In genomic region chr20:8213270-8213669, GRCh38 we compare ENCODE assay signal across 17 cellular contexts.
DNase-seq lines count a peak whose midpoint lies in the region; ATAC-seq and TF ChIP-seq lines count a peak whose summit lies in the region.
"Had no signal": no experiment of that assay in that cellular context is flagged by ENCODE, and none has a peak within 500 bp of the region (broad histone marks: within the 10 kb centered on the region; RNA-seq: fewer than 3 reads in every experiment).

No MANE protein-coding gene starts in this region.

- peak overlapping the region; percentile 68 for H3K4me2 ChIP-seq in DND-41 (ENCODE audit: insufficient read depth, low read length)

- H3K9me3 ChIP-seq in DND-41 (ENCODE audit: insufficient read depth, low read length, severe bottlenecking), result no peaks in the 10 kb centered on the region

- ATAC-seq in DND-41 (ENCODE audit: insufficient read depth, low read depth) (peak; percentile 22; the same call in 2 of the 3 replicates), natural killer cell (no peak)
- ATAC-seq in activated T-helper 17 cell treated with anti-CD3 and anti-CD28 coated beads, Interleukin-2, amount 50 U/mL, for 72 hours (replicated peaks), result no peak
- ATAC-seq: PC-3 had no signal

- H3K27ac ChIP-seq in DND-41 (ENCODE audit: low read length), result peak overlapping the region; percentile 84
- H3K27ac ChIP-seq: 22Rv1, SK-N-MC had no signal

- no peaks in the 10 kb centered on the region; the same call in 1 of the 2 replicates for H4K20me1 ChIP-seq in DND-41 (ENCODE audit: insufficient read depth, low read length)

- H3K4me1 Mint-ChIP-seq in T-helper 1 cell treated with Interleukin-12 subunit alpha and Interleukin-12 subunit beta and Interleukin-4 antibody, amounts not matched to agents 30 μg/mL and 1 μg/mL, for 36 hours (ENCODE audit: low read depth), result peaks cover 47% of the 10 kb centered on the region
- peaks cover 35% of the 10 kb centered on the region for H3K4me1 Mint-ChIP-seq in activated T-helper 17 cell treated with anti-CD3 and anti-CD28 coated beads, Interleukin-2, amount 50 U/mL, for 72 hours
- H3K4me1 Mint-ChIP-seq in natural killer cell, result peaks cover 62 to 75% of the 10 kb centered on the region in 2 donors

- peak overlapping the region in 1 of 2 experiments; percentile 53; a peak in 2 of 4 replicates for H3K4me3 ChIP-seq in DND-41 (ENCODE audit: low read depth in 1 of 2, low read length in 2 of 2)
- H3K4me3 ChIP-seq: SK-N-MC, skin epidermis had no signal

- H3K79me2 ChIP-seq in DND-41 (ENCODE audit: insufficient read depth, low read length), result peaks cover 73% of the 10 kb centered on the region

- peak overlapping the region; percentile 65; the same call in 1 of the 2 replicates for H2AFZ ChIP-seq in DND-41 (ENCODE audit: low read depth, low read length)

- H3K36me3 ChIP-seq in DND-41 (ENCODE audit: insufficient read depth, low read length), result no peaks in the 10 kb centered on the region

- TF ChIP-seq CTCF in DND-41 (IDR thresholded peaks at IDR 0.05; ENCODE audit: borderline replicate concordance, extremely low read depth, low read length, poor library complexity, severe bottlenecking), result no peak
- no peak for TF ChIP-seq CTCF in natural killer cell (IDR thresholded peaks at IDR 0.05)

- peak overlapping the region; percentile 73 for H3K4me3 Mint-ChIP-seq in T-helper 1 cell treated with Interleukin-12 subunit alpha and Interleukin-12 subunit beta and Interleukin-4 antibody, amounts not matched to agents 30 μg/mL and 1 μg/mL, for 36 hours
- H3K4me3 Mint-ChIP-seq in activated T-helper 17 cell treated with anti-CD3 and anti-CD28 coated beads, Interleukin-2, amount 50 U/mL, for 72 hours, result peak overlapping the region; percentile 76
- peak overlapping the region; percentile 86 for H3K4me3 Mint-ChIP-seq in natural killer cell
- H3K4me3 Mint-ChIP-seq: mesothelial cell of epicardium had no signal

- H3K27ac Mint-ChIP-seq in T-helper 1 cell treated with Interleukin-12 subunit alpha and Interleukin-12 subunit beta and Interleukin-4 antibody, amounts not matched to agents 30 μg/mL and 1 μg/mL, for 36 hours, result peak overlapping the region; percentile 80
- H3K27ac Mint-ChIP-seq in activated T-helper 17 cell treated with anti-CD3 and anti-CD28 coated beads, Interleukin-2, amount 50 U/mL, for 72 hours, result peak overlapping the region; percentile 84
- H3K27ac Mint-ChIP-seq in natural killer cell, result peak overlapping the region; percentile 70 to 93
- H3K27ac Mint-ChIP-seq: mesothelial cell of epicardium had no signal

- DNase-seq in T-helper 1 cell (no peak), DND-41 (peak; percentile 13), natural killer cell (no peak), COR-L47 (lab: John Stamatoyannopoulos, UW) (no peak), HPDE6-E6E7 (ENCODE audit: extremely low spot score) (no peak)
- DNase-seq in stimulated activated CD4-positive, alpha-beta T cell treated with anti-CD3 and anti-CD28 coated beads, Interleukin-2, amount 100 ng/mL, for 48 hours, result no peak
- DNase-seq: islet precursor cell; NCI-H2029; NCI-H524 treated with DMSO at 0.1 percent for 48 hours; PC-3; stimulated activated naive CD4-positive, alpha-beta T cell treated with Interleukin-2 at 50 U/mL for 16 hours had no signal

- no peaks in the 10 kb centered on the region for H3K27me3 ChIP-seq in DND-41 (ENCODE audit: insufficient read depth, low read length, poor library complexity)

- peaks cover 5% of the 10 kb centered on the region for H3K27me3 Mint-ChIP-seq in T-helper 1 cell treated with Interleukin-12 subunit alpha and Interleukin-12 subunit beta and Interleukin-4 antibody, amounts not matched to agents 30 μg/mL and 1 μg/mL, for 36 hours (ENCODE audit: low read depth)
- H3K27me3 Mint-ChIP-seq in activated T-helper 17 cell treated with anti-CD3 and anti-CD28 coated beads, Interleukin-2, amount 50 U/mL, for 72 hours, result no peaks in the 10 kb centered on the region
- H3K27me3 Mint-ChIP-seq in natural killer cell (ENCODE audit: low read depth in 2 of 2), result no peaks in the 10 kb centered on the region

- intact Hi-C loops in natural killer cell (cut with micrococcal nuclease), result loop anchor here (5.0 kb wide), 2 partner anchors 61 to 81 kb away; partner anchors contain the start of gene PLCB1

- peak overlapping the region; percentile 45 for H3K9ac ChIP-seq in DND-41 (ENCODE audit: low read depth, low read length)

- H3K36me3 Mint-ChIP-seq in T-helper 1 cell treated with Interleukin-12 subunit alpha and Interleukin-12 subunit beta and Interleukin-4 antibody, amounts not matched to agents 30 μg/mL and 1 μg/mL, for 36 hours (ENCODE audit: low read depth), result peaks cover 2% of the 10 kb centered on the region
- H3K36me3 Mint-ChIP-seq in activated T-helper 17 cell treated with anti-CD3 and anti-CD28 coated beads, Interleukin-2, amount 50 U/mL, for 72 hours (ENCODE audit: low read depth), result no peaks in the 10 kb centered on the region
- H3K36me3 Mint-ChIP-seq in natural killer cell, result no peaks in the 10 kb centered on the region
- H3K36me3 Mint-ChIP-seq: mesothelial cell of epicardium had no signal

- no peaks in the 10 kb centered on the region for H3K9me3 Mint-ChIP-seq in T-helper 1 cell treated with Interleukin-12 subunit alpha and Interleukin-12 subunit beta and Interleukin-4 antibody, amounts not matched to agents 30 μg/mL and 1 μg/mL, for 36 hours
- no peaks in the 10 kb centered on the region for H3K9me3 Mint-ChIP-seq in activated T-helper 17 cell treated with anti-CD3 and anti-CD28 coated beads, Interleukin-2, amount 50 U/mL, for 72 hours
- no peaks in the 10 kb centered on the region for H3K9me3 Mint-ChIP-seq in natural killer cell

- peaks cover 42% of the 10 kb centered on the region for H3K4me1 ChIP-seq in DND-41 (ENCODE audit: insufficient read depth, low read length)
